8 cellular contexts compared by ENCODE assay signal in genomic region chr20:4160761-4161305, GRCh38. TPM values are rescaled to one million over a fixed set of nuclear protein-coding genes. Genes with fewer than 3 reads are reported as not detected.
DNase-seq lines count a peak whose midpoint lies in the region; ATAC-seq, FAIRE-seq and TF ChIP-seq lines count a peak whose summit lies in the region.

No MANE protein-coding gene starts in this region.

- no peaks in the 10 kb centered on the region for H3K27me3 ChIP-seq in K562 (ENCODE audit: control insufficient read depth in 2 of 2, insufficient read depth in 2 of 2, low read length in 2 of 2)
- peaks cover 0 to 4% of the 10 kb centered on the region in 2 donors for H3K27me3 ChIP-seq in left lung
- H3K27me3 ChIP-seq in stomach, result no peaks in the 10 kb centered on the region

- WGBS in K562 (ENCODE audit: insufficient coverage, low coverage, missing lambda C conversion rate), result 69% methylated on average over 4 of the region's 14 CpGs
- 59 to 70% (median 68%) methylated on average over 13 to 14 of the region's 14 CpGs for WGBS in stomach, 5 donors

- H3K4me1 ChIP-seq in K562 (replicated peaks in 1 of 2; ENCODE audit: control insufficient read depth in 2 of 2, insufficient read depth in 2 of 2, low read length in 2 of 2) (peaks cover 0 to 20% of the 10 kb centered on the region in 2 experiments; a peak in 2 of 5 replicates), left lung (peaks cover 14 to 16% of the 10 kb centered on the region in 2 donors), stomach (peaks cover 9 to 38% (median 28%) of the 10 kb centered on the region in 4 donors)

- no peak for FAIRE-seq in K562 (lab: Jason Lieb, UNC)

- H3K4me2 ChIP-seq in K562 (ENCODE audit: insufficient read depth, low read length), result no peak overlapping the region

- H3K9me1 ChIP-seq in K562 (ENCODE audit: control insufficient read depth, insufficient read depth, low read length), result no peaks in the 10 kb centered on the region

- TF ChIP-seq CTCF in K562 (IDR thresholded peaks at IDR 0.05 in 2 of 3, conservative IDR thresholded peaks at IDR 0.05 in 1 of 3; ENCODE audit: insufficient read depth in 2 of 3, low read depth in 1 of 3, low read length in 3 of 3) (no peak), left lung (IDR thresholded peaks at IDR 0.05) (no peak), stomach (IDR thresholded peaks at IDR 0.05) (no peak)

- ATAC-seq in K562, result peak; percentile 38; the same call in 2 of the 3 replicates
- ATAC-seq in left lung, result peak; percentile 72
- no peak for ATAC-seq in HG02623 (IDR thresholded peaks at IDR 0.05; ENCODE audit: unreplicated experiment)
- no peak for ATAC-seq in HG02970 (IDR thresholded peaks at IDR 0.05; ENCODE audit: low FRiP score, unreplicated experiment)

- H3K9ac ChIP-seq in K562 (ENCODE audit: insufficient read depth in 1 of 2, low read depth in 2 of 2, low read length in 2 of 2), result peak overlapping the region in 1 of 2 experiments; percentile 78; a peak in 1 of 4 replicates

- intact Hi-C loops in K562 (cut with micrococcal nuclease), result no loop called here
- intact Hi-C loops in left lung (cut with DNase I), result no loop called here
- intact Hi-C loops in stomach (cut with DNase I; ENCODE audit: low total_unique reads), result no loop called here

- H2AFZ ChIP-seq in K562 (ENCODE audit: low read depth, low read length), result no peak overlapping the region

- H4K20me1 ChIP-seq in K562 (replicated peaks; ENCODE audit: control insufficient read depth, insufficient read depth, low read length), result no peaks in the 10 kb centered on the region

- DNase-seq in Ammon's horn (ENCODE audit: low spot score) (peak; percentile 87), NAMALWA (ENCODE audit: low spot score) (peak; percentile 23), K562 (ENCODE audit: extremely low read depth in 1 of 4, low spot score in 3 of 4) (no peak), left lung (peak; percentile 80 to 85), stomach (no peak), NCI-H226 (no peak)

- H3K9me3 ChIP-seq in K562 (replicated peaks; ENCODE audit: control insufficient read depth, insufficient read depth, low read depth, low read length) (no peaks in the 10 kb centered on the region), left lung (no peaks in the 10 kb centered on the region), stomach (no peaks in the 10 kb centered on the region)

- in situ Hi-C loops in K562 (cut with MboI), result no loop called here

- CTCF ChIA-PET in K562 (lab: Yijun Ruan, JAX; ENCODE audit: low intra/inter-chr PET ratio), result no interaction called here

- H3K36me3 ChIP-seq in K562 (ENCODE audit: control insufficient read depth, insufficient read depth, low read length) (no peaks in the 10 kb centered on the region), left lung (no peaks in the 10 kb centered on the region), stomach (no peaks in the 10 kb centered on the region)

- H3K79me2 ChIP-seq in K562 (ENCODE audit: control insufficient read depth, insufficient read depth, low read length), result no peaks in the 10 kb centered on the region

- TF ChIP-seq POLR2A in K562 (conservative IDR thresholded peaks at IDR 0.05) (no peak), stomach (IDR thresholded peaks at IDR 0.05) (no peak)

- POLR2A ChIA-PET in K562 (lab: Yijun Ruan, JAX), result interaction anchor here (0.7 kb wide), 1 partner anchor 18 kb away, joined by 3 read pairs; no protein-coding TSS in a partner anchor

- TF ChIP-seq EP300 in K562 (IDR thresholded peaks at IDR 0.05; ENCODE audit: low read length) (no peak), stomach (IDR thresholded peaks at IDR 0.05) (no peak)

- no TSS peak for BruUV-seq in K562 (replicated peaks; lab: Mats Ljungman, UMichigan)

- H3K27ac ChIP-seq in K562 (ENCODE audit: extremely low read depth, low read depth, low read length), result no peak overlapping the region
- no peak overlapping the region for H3K27ac ChIP-seq in left lung
- peak overlapping the region in 4 of 5 donors; percentile 35 to 78 (median 59) for H3K27ac ChIP-seq in stomach

- H3K4me3 ChIP-seq in K562 (no peak overlapping the region), left lung (no peak overlapping the region), stomach (no peak overlapping the region)

- no peak for TF ChIP-seq RAD21 in K562 (CRISPR knock-in tag; conservative IDR thresholded peaks at IDR 0.05 in 1 of 2, IDR thresholded peaks at IDR 0.05 in 1 of 2)

TF ChIP-seq in K562, 482 proteins besides CTCF, POLR2A, EP300 and RAD21 (continues in another document):
- TF ChIP-seq ZBTB11 (CRISPR knock-in tag; IDR thresholded peaks at IDR 0.05) (no peak), BRF1 (IDR thresholded peaks at IDR 0.05; ENCODE audit: borderline replicate concordance, extremely low read depth, insufficient read length) (no peak), ZBTB43 (CRISPR knock-in tag; IDR thresholded peaks at IDR 0.05) (no peak), SLC30A9 (CRISPR knock-in tag; IDR thresholded peaks at IDR 0.05) (no peak), HDAC2 (IDR thresholded peaks at IDR 0.05) (no peak), KDM4B (IDR thresholded peaks at IDR 0.05; ENCODE audit: borderline replicate concordance in 2 of 2, low read depth in 1 of 2) (no peak), GTF2E2 (tag; IDR thresholded peaks at IDR 0.05) (no peak), RB1 (IDR thresholded peaks at IDR 0.05; ENCODE audit: low read depth) (no peak), CEBPG (CRISPR knock-in tag; IDR thresholded peaks at IDR 0.05) (no peak), CEBPG (tag; conservative IDR thresholded peaks at IDR 0.05 in 1 of 2, IDR thresholded peaks at IDR 0.05 in 1 of 2) (no peak), BCL6 (CRISPR knock-in tag; IDR thresholded peaks at IDR 0.05) (no peak), ZNF431 (CRISPR knock-in tag; IDR thresholded peaks at IDR 0.05) (no peak), STAG1 (CRISPR knock-in tag; IDR thresholded peaks at IDR 0.05; ENCODE audit: borderline replicate concordance) (no peak), CREB1 (IDR thresholded peaks at IDR 0.05) (no peak), CREB1 (CRISPR knock-in tag; IDR thresholded peaks at IDR 0.05) (no peak), ZNF551 (CRISPR knock-in tag; IDR thresholded peaks at IDR 0.05) (no peak), ILF3 (IDR thresholded peaks at IDR 0.05; ENCODE audit: borderline replicate concordance) (no peak), ZNF354B (CRISPR knock-in tag; IDR thresholded peaks at IDR 0.05) (no peak), GATAD2B (IDR thresholded peaks at IDR 0.05; ENCODE audit: borderline replicate concordance) (no peak)

RNA-seq across cellular contexts. Expression of gene SMOX, which starts 12.2 kb away (rescaled TPM):
- total RNA-seq in K562 (2011; cell fraction: chromatin; rRNA removed; ENCODE audit: low replicate concordance), result 0.84 and 6.1 TPM in 2 replicates
- total RNA-seq in K562 (2011; cell fraction: nucleolus; rRNA removed), result 3.0 and 3.2 TPM in 2 replicates
- 2.4 and 3.3 TPM in 2 replicates for total RNA-seq in K562 (2011; cell fraction: nucleoplasm; rRNA removed)
- total RNA-seq in K562 (2014; rRNA removed) (6.7 and 8.2 TPM in 2 replicates), K562 (2014; rRNA removed; fragmentation: Illumina TruSeq; extraction: Trizol) (1.3 and 1.6 TPM in 2 replicates), K562 (2015; rRNA removed; fragmentation: Illumina TruSeq; extraction: Trizol) (3.7 and 4.3 TPM in 2 replicates), K562 (2021) (5.7 and 8.4 TPM in 2 replicates), left lung (1 to 10 TPM; 3.0 to 6.8 TPM), stomach (10 to 100 TPM in 1 of 5 donors, 1 to 10 TPM in 3, not detected in 1; 3.1 to 50.4 (median 6.1) TPM)
- polyA plus RNA-seq in K562 (2011; rRNA removed) (1.9 and 2.2 TPM in 2 replicates), K562 (2014; fragmentation: Illumina TruSeq; extraction: Trizol) (4.3 and 8.0 TPM in 2 replicates), K562 (2014; fragmentation: Nextera tagmentation; extraction: Ambion mirVana) (1 to 10 TPM in 1 of 2 experiments, under 1 TPM in 1; 0.76 to 1.5 TPM), K562 (2014; rRNA removed) (5.7 and 8.3 TPM in 2 replicates), stomach (10 to 100 TPM; 15.4 to 39.2 (median 30.2) TPM)
- 5.0 and 7.4 TPM in 2 replicates for polyA plus RNA-seq in K562 (2011; cell fraction: cytosol; rRNA removed)
- 3.9 and 11.2 TPM in 2 replicates for polyA plus RNA-seq in K562 (2011; cell fraction: nucleus; rRNA removed)
- 8.5 and 13.7 TPM in 2 replicates for polyA plus RNA-seq in K562 (2012)
- polyA minus RNA-seq in K562 (2011; rRNA and poly(A)+ RNA removed), result 0.81 and 1.4 TPM in 2 replicates
- polyA minus RNA-seq in K562 (2011; cell fraction: cytosol; rRNA and poly(A)+ RNA removed), result 1.1 and 1.6 TPM in 2 replicates
- polyA minus RNA-seq in K562 (2011; cell fraction: nucleus; rRNA and poly(A)+ RNA removed), result 1.1 and 1.2 TPM in 2 replicates

Comparison
In these comparisons a context has a peak if more than half of its experiments do, and no peak if none do; other contexts are left out.
1. DNase-seq: peak in Ammon's horn (single experiment), NAMALWA (single experiment) and left lung (2 of 2); none in K562 (0 of 4), stomach (single experiment) and NCI-H226 (single experiment).
2. ATAC-seq: peak in K562 (single experiment) and left lung (single experiment); none in HG02623 (single experiment) and HG02970 (single experiment).
3. H3K27ac ChIP-seq: peak in stomach (4 of 5); none in K562 (single experiment) and left lung (0 of 2).